Comparison of ENCODE assay signal across 1 cellular context in genomic region chr16:31465788-31466370, GRCh38.
TF ChIP-seq lines count a peak whose summit lies in the region.

No MANE protein-coding gene starts in this region.

TF ChIP-seq in IMR-90, 13 proteins besides CTCF, POLR2A, EP300 and RAD21:
- no peak for TF ChIP-seq MXI1 (IDR thresholded peaks at IDR 0.05; ENCODE audit: borderline replicate concordance, low read depth, low read length)
